1 cellular context compared by ENCODE assay signal in the genomic region with DNA sequence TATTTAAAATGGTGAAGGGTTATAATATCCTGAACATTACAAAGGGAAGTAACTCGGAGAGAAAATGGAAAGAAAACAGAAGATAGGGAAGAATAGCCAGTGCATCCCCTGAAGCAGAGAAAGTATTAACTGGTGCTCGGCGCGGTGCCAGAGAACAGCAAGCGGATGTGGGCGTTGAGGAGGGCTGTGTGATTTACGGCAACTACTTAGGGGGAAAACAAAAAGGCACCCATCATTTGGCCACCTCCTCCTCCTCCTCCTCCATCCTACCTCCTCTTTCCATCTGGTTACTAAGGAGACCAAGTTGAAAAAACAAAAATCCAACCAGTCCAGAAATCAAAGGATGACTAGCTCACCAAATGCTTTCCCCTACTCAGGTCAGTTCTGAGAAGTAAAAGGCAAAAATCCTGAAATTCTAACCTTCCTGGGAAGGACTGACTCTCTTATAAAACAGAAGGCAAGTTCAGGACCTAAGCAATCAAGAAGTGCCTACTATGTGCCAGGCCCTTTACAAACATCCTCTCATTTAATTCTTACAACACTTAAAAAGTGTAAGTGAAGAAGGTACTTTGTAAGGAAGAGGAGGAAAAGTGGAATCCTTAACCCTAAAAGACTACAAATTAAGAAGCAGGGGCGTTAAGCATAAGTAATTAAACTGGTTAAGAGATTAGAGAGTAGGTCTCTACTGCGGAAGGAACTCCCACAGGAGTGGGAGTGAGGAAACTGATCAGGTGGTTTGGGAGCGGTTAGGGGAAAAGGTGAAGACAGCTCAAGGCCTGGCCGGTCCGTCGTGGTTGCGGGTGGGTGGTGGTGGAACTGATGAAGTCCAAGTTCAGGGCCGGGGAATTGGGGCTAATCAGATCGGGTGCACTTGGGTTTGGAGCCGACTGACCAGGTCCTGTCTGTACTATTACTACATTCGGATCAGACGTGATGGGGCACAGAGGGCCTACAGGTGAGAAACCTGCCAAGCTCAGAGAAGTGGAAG.
TF ChIP-seq lines count a peak whose summit lies in the region.

No MANE protein-coding gene starts in this region.

TF ChIP-seq in HCT116, 20 proteins besides CTCF, POLR2A, EP300 and RAD21 (continued from another document):
- no peak for TF ChIP-seq ZNF274 (IDR thresholded peaks at IDR 0.05; ENCODE audit: low read depth, low read length)
- no peak for TF ChIP-seq ZFX (IDR thresholded peaks at IDR 0.05)
- no peak for TF ChIP-seq EGR1 (IDR thresholded peaks at IDR 0.05; ENCODE audit: low read depth)
- TF ChIP-seq FOSL1 (IDR thresholded peaks at IDR 0.05; ENCODE audit: low read depth) = no peak
- no peak for TF ChIP-seq ELF1 (IDR thresholded peaks at IDR 0.05; ENCODE audit: borderline replicate concordance, low read depth)
- TF ChIP-seq ATF3 (IDR thresholded peaks at IDR 0.05) = no peak
